In the genomic region with DNA sequence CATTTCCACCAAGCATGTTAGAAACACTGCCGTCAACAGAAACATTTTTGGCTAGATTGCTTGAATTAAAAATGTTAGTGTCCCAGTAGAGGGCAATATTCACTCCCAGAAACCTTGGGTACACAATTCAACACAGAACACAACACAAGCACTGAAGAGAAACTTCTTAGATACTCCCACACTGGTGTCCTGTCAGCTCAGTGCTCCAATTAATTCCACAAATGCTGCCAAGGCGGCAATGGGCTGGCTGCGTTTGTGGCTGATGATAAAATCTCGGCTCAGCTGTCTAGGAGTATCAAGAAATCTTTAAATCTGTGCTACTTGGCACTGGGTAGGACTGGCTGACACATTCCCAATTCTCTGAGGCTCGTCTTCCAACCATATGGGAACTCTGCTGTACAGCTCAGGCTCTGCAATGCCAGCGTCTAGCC, we compare ENCODE assay signal across 10 cellular contexts. TPM values are rescaled to one million over a fixed set of nuclear protein-coding genes. Genes with fewer than 3 reads are reported as not detected.
DNase-seq lines count a peak whose midpoint lies in the region; ATAC-seq and TF ChIP-seq lines count a peak whose summit lies in the region.
"Had no signal": no experiment of that assay in that cellular context is flagged by ENCODE, and none has a peak within 500 bp of the region (broad histone marks: within the 10 kb centered on the region; RNA-seq: fewer than 3 reads in every experiment).

No MANE protein-coding gene starts in this region.

- intact Hi-C loops in prostate gland (cut with DNase I): no loop called here

- TF ChIP-seq CTCF in GM10266 (IDR thresholded peaks at IDR 0.05; ENCODE audit: control insufficient read depth, insufficient read depth, low read depth, missing control alignments) (peak; percentile 48), prostate gland (IDR thresholded peaks at IDR 0.05) (peak in 3 of 4 experiments; percentile 28 to 57 (median 30))

- no peak overlapping the region for H3K27ac ChIP-seq in prostate gland
- H3K27ac ChIP-seq: PC-9 had no signal

- H3K36me3 ChIP-seq in prostate gland: no peaks in the 10 kb centered on the region

- no peak for TF ChIP-seq POLR2A in prostate gland (IDR thresholded peaks at IDR 0.05)
- TF ChIP-seq POLR2A in erythroblast (IDR thresholded peaks at IDR 0.05; ENCODE audit: low read length): no peak

- H3K4me3 ChIP-seq in prostate gland: no peak overlapping the region
- H3K4me3 ChIP-seq: PC-9 had no signal

- H3K9me3 ChIP-seq in prostate gland: no peaks in the 10 kb centered on the region

- H3K4me1 ChIP-seq in prostate gland (replicated peaks): no peaks in the 10 kb centered on the region

- DNase-seq in GM10266 (ENCODE audit: extremely low spot score): peak; percentile 49
- peak; percentile 64 to 84 for DNase-seq in NCI-H446 (lab: John Stamatoyannopoulos, UW)
- peak; percentile 16 for DNase-seq in fibroblast of gingiva (ENCODE audit: low read depth)
- DNase-seq in prostate gland (ENCODE audit: low spot score): peak; percentile 56
- DNase-seq in erythroblast (lab: John Stamatoyannopoulos, UW): no peak
- DNase-seq in NCI-H226: no peak
- no peak for DNase-seq in NCI-H2227 treated with DMSO at 0.1 percent for 48 hours (lab: John Stamatoyannopoulos, UW)
- DNase-seq: PC-9 had no signal

- WGBS in prostate gland: 20% methylated on average over 5 of the region's 6 CpGs

- ATAC-seq in HG03439 (IDR thresholded peaks at IDR 0.05; ENCODE audit: unreplicated experiment): no peak
- ATAC-seq: natural killer cell treated with Interleukin-12 subunit alpha and Interleukin-12 subunit beta and Interleukin-15 and Interleukin-18, amount 100 ng/mL, for 72 hours had no signal

- H3K27me3 ChIP-seq in prostate gland (replicated peaks; ENCODE audit: insufficient read depth): no peaks in the 10 kb centered on the region

RNA-seq across cellular contexts. Expression of gene BEND3, which starts 39.3 kb away (rescaled TPM):
- total RNA-seq in prostate gland: 1 to 10 TPM; 4.0 TPM

RNA-seq across cellular contexts. Expression of gene MTRES1, which starts 48.0 kb away (rescaled TPM):
- 10 to 100 TPM in 1 of 2 donors, 1 to 10 TPM in 1; 5.7 to 12.3 TPM for total RNA-seq in prostate gland

Comparison
In these comparisons a context has a peak if more than half of its experiments do, and no peak if none do; other contexts are left out.
1. DNase-seq: peak in GM10266 (single experiment), NCI-H446 (2 of 2), fibroblast of gingiva (single experiment) and prostate gland (single experiment); none in erythroblast (0 of 2), NCI-H226 (single experiment) and NCI-H2227 treated with DMSO at 0.1 percent for 48 hours (single experiment).